Comparison of ENCODE assay signal across 1 cellular context in the genomic region with DNA sequence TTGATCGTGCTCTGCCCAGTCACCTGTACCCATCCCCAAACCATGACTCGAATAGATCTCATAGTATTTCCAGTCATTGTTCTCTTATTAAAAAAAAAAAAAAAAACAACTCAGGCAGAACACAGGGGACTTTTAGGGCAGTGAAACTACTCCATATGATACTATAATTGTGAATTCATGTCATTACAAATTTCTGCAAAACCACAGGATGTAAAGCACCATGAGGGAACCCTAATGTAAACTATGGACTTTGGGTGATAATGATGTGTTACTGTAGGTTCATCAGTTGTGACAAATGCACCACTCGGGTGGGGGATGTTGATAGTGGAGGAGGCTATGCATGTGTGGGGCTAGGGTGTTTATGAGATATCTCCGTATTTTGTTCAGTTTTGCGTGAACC.
A peak's percentile ranks its signal among the peaks of the same experiment; 100 is the strongest.
TF ChIP-seq lines count a peak whose summit lies in the region.

No MANE protein-coding gene starts in this region.

TF ChIP-seq in GM12878, 131 proteins besides CTCF, POLR2A, EP300 and RAD21 (continued from another document):
- TF ChIP-seq, protein P1, sequence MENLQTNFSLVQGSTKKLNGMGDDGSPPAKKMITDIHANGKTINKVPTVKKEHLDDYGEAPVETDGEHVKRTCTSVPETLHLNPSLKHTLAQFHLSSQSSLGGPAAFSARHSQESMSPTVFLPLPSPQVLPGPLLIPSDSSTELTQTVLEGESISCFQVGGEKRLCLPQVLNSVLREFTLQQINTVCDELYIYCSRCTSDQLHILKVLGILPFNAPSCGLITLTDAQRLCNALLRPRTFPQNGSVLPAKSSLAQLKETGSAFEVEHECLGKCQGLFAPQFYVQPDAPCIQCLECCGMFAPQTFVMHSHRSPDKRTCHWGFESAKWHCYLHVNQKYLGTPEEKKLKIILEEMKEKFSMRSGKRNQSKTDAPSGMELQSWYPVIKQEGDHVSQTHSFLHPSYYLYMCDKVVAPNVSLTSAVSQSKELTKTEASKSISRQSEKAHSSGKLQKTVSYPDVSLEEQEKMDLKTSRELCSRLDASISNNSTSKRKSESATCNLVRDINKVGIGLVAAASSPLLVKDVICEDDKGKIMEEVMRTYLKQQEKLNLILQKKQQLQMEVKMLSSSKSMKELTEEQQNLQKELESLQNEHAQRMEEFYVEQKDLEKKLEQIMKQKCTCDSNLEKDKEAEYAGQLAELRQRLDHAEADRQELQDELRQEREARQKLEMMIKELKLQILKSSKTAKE (IDR thresholded peaks at IDR 0.05; ENCODE audit: low read depth, poor library complexity, severe bottlenecking): no peak
- no peak for TF ChIP-seq BMI1 (IDR thresholded peaks at IDR 0.05; ENCODE audit: borderline replicate concordance)
- TF ChIP-seq BCL11A (IDR thresholded peaks at IDR 0.05; ENCODE audit: low read depth, low read length): peak; percentile 29; the same call in 1 of the 2 replicates
- TF ChIP-seq ZNF384 (IDR thresholded peaks at IDR 0.05; ENCODE audit: borderline replicate concordance, low read depth, low read length): peak; percentile 42; the same call in 1 of the 2 replicates
- TF ChIP-seq, protein P2, sequence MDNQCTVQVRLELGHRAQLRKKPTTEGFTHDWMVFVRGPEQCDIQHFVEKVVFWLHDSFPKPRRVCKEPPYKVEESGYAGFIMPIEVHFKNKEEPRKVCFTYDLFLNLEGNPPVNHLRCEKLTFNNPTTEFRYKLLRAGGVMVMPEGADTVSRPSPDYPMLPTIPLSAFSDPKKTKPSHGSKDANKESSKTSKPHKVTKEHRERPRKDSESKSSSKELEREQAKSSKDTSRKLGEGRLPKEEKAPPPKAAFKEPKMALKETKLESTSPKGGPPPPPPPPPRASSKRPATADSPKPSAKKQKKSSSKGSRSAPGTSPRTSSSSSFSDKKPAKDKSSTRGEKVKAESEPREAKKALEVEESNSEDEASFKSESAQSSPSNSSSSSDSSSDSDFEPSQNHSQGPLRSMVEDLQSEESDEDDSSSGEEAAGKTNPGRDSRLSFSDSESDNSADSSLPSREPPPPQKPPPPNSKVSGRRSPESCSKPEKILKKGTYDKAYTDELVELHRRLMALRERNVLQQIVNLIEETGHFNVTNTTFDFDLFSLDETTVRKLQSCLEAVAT (IDR thresholded peaks at IDR 0.05): 0 out of 2 replicates have a peak, but pooled peaks have one; percentile 28
- TF ChIP-seq NBN (IDR thresholded peaks at IDR 0.05): 0 out of 2 replicates have a peak, but pooled peaks have one; percentile 27
- TF ChIP-seq TCF7 (IDR thresholded peaks at IDR 0.05; ENCODE audit: borderline replicate concordance): no peak
- TF ChIP-seq GABPA (IDR thresholded peaks at IDR 0.05; ENCODE audit: low read depth): no peak
TF ChIP-seq in GM12878: peak in this region for 11.
